14 cellular contexts compared by ENCODE assay signal in the genomic region with DNA sequence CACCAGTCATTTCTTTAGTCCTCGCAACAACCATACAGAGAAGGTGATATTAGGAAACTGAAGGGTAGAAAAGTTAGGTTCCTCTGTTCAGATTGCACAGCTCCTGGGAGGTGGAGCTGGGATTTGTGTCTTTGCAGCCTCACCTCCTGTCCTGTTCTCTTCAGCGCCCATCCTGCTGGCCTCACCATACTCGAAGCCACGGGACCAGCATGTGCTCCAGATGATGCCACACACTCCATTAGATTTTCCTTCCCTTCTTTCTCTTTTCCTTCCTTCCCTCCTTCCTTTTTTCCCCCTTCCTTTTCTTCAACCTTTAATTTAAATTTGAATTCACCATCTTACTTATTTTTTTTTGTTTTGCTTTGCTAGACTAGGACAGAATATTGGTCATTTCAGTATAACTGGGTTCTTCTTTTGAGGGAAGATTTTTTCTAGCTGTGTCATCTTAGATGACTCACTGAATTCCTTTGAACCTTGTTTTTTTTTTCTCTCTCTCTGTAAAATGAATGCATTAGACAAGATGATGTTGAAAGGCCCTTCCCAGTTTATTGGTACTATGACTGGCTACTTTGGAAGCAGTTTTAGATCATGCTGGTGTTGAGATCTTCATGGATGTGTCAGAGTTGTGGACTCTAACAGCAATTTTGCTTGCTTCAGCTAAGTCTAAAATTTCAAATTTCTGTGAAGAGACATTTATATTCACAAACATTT.
DNase-seq lines count a peak whose midpoint lies in the region; ATAC-seq and TF ChIP-seq lines count a peak whose summit lies in the region.
"Had no signal": no experiment of that assay in that cellular context is flagged by ENCODE, and none has a peak within 500 bp of the region (broad histone marks: within the 10 kb centered on the region; RNA-seq: fewer than 3 reads in every experiment).

No MANE protein-coding gene starts in this region.

- no peak overlapping the region for H3K4me3 ChIP-seq in adipocyte (ENCODE audit: low read length)
- H3K4me3 ChIP-seq: HAP-1, spleen had no signal

- no peaks in the 10 kb centered on the region for H3K27me3 ChIP-seq in adipocyte (replicated peaks; ENCODE audit: control insufficient read depth, insufficient read depth, low read length)
- H3K27me3 ChIP-seq: spleen had no signal

- H3K9me3 ChIP-seq in adipocyte (ENCODE audit: control insufficient read depth, low read length) = no peaks in the 10 kb centered on the region
- H3K9me3 ChIP-seq: HAP-1, spleen had no signal

- TF ChIP-seq CTCF in HFFc6 (IDR thresholded peaks at IDR 0.05) = no peak

- H3K4me1 Mint-ChIP-seq in HFFc6 (ENCODE audit: low read depth) = peaks cover 54% of the 10 kb centered on the region

- peak; percentile 96 for DNase-seq in A172 (ENCODE audit: low spot score)
- DNase-seq in HFFc6 = peak; percentile 97
- peak; percentile 82 for DNase-seq in adipocyte (ENCODE audit: low read depth)
- DNase-seq in glomerular visceral epithelial cell (ENCODE audit: extremely low spot score) = peak; percentile 79
- no peak for DNase-seq in SK-N-DZ (ENCODE audit: low spot score)
- DNase-seq in NCI-H2227 (lab: John Stamatoyannopoulos, UW; ENCODE audit: unreplicated experiment) = no peak
- DNase-seq: activated naive CD4-positive, alpha-beta T cell treated with anti-CD3 and anti-CD28 coated beads, Interleukin-2, amount 50 U/mL, for 16 hours; effector CD4-positive, alpha-beta T cell; NCI-H510A treated with DMSO at 0.1 percent for 48 hours; spleen; T-helper 1 cell had no signal

- H3K36me3 ChIP-seq in adipocyte (ENCODE audit: control insufficient read depth, insufficient read depth, low read length, severe bottlenecking) = no peaks in the 10 kb centered on the region
- H3K36me3 ChIP-seq: HAP-1, spleen had no signal

- H3K9me3 Mint-ChIP-seq in HFFc6 = no peaks in the 10 kb centered on the region

- peak overlapping the region; percentile 92 for H3K27ac Mint-ChIP-seq in HFFc6

- no peak overlapping the region for H3K9ac ChIP-seq in adipocyte (ENCODE audit: low read length)

- no peaks in the 10 kb centered on the region for H3K36me3 Mint-ChIP-seq in HFFc6 (ENCODE audit: low read depth)

- peaks cover 10% of the 10 kb centered on the region for H3K4me1 ChIP-seq in adipocyte (ENCODE audit: control insufficient read depth, insufficient read depth, low read length)
- H3K4me1 ChIP-seq: HAP-1, spleen had no signal

- no peaks in the 10 kb centered on the region for H3K27me3 Mint-ChIP-seq in HFFc6 (ENCODE audit: insufficient read depth)

- ATAC-seq in GM18511 (IDR thresholded peaks at IDR 0.05; ENCODE audit: unreplicated experiment) (no peak), GM21528 (IDR thresholded peaks at IDR 0.05; ENCODE audit: low FRiP score, unreplicated experiment) (no peak)

- H3K4me3 Mint-ChIP-seq in HFFc6 = peak overlapping the region; percentile 58

Comparison
In these comparisons a context has a peak if more than half of its experiments do, and no peak if none do; other contexts are left out.
1. DNase-seq: peak in A172 (single experiment), HFFc6 (single experiment), adipocyte (single experiment) and glomerular visceral epithelial cell (single experiment); none in SK-N-DZ (single experiment) and NCI-H2227 (single experiment).